ENCODE assay signal across 9 cellular contexts in the genomic region with DNA sequence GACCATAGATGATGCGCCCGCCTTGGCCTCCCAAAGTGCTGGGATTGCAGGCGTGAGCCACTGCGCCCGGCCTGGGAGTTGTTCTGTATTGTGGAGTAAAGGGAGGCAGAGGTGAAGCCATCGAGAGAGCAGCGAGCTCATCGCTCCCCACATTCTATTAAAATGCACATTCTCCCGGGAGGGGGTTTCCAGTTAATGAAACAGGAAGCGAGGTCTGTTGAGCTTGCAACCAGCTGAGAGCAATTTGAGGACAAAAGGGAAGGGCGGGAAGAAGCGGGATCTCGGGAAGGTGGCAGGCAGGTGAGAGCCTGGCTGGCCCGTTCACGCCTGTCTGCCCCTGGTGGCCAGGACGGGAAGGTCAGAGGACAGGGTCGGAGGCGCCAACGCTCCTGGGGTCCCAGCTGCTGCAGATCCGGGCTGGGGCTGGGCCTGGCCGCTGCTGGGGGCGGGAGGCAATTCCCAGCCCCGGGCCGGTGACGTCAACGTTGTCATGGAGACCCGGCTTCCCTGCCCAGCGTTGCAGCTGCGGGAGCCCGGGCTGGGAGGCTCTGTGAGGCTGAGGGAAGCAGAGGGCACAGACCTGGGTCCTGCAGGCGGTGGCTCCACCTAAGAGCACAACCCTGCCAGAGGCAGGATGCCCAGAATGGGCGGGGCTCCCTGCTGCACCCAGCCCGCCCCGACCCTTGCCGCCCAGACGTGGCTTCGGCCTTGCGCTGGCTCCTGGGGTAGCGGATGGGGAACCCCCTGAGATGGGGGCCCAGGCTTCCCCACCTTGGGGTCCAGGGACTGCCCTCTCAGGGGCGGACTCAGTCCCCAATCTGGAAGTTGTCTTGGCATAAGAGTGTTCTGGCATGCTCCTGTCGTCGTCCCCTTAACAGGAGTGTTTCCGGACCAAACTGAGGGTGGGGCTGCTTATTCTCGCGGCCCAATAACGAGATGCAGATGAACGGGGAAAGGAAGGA. TPM values are rescaled to one million over a fixed set of nuclear protein-coding genes. Genes with fewer than 3 reads are reported as not detected.
A peak's percentile ranks its signal among the peaks of the same experiment; 100 is the strongest.
DNase-seq lines count a peak whose midpoint lies in the region; ATAC-seq and TF ChIP-seq lines count a peak whose summit lies in the region.
"Had no signal": no experiment of that assay in that cellular context is flagged by ENCODE, and none has a peak within 500 bp of the region (broad histone marks: within the 10 kb centered on the region; RNA-seq: fewer than 3 reads in every experiment).

No MANE protein-coding gene starts in this region.

- ATAC-seq in HG03457 (IDR thresholded peaks at IDR 0.05; ENCODE audit: unreplicated experiment): peak; percentile 68
- peak; percentile 85 to 89 for ATAC-seq in activated T-cell treated with anti-CD3 and anti-CD28 coated beads, Interleukin-2, amount 50 U/mL, for 4 hours
- peak; percentile 90 for ATAC-seq in stimulated activated effector memory CD8-positive, alpha-beta T cell treated with anti-CD3 and anti-CD28 coated beads, Interleukin-12 subunit alpha, Interleukin-12 subunit beta, amount 100 ng/mL, for 72 hours

- H3K4me3 Mint-ChIP-seq in activated T-cell treated with anti-CD3 and anti-CD28 coated beads, Interleukin-2, amount 50 U/mL, for 4 hours: peak overlapping the region; percentile 76
- peak overlapping the region; percentile 84 for H3K4me3 Mint-ChIP-seq in stimulated activated effector memory CD8-positive, alpha-beta T cell treated with anti-CD3 and anti-CD28 coated beads, Interleukin-12 subunit alpha, Interleukin-12 subunit beta, amount 100 ng/mL, for 72 hours

- no peaks in the 10 kb centered on the region for H3K9me3 Mint-ChIP-seq in activated T-cell treated with anti-CD3 and anti-CD28 coated beads, Interleukin-2, amount 50 U/mL, for 4 hours
- H3K9me3 Mint-ChIP-seq in stimulated activated effector memory CD8-positive, alpha-beta T cell treated with anti-CD3 and anti-CD28 coated beads, Interleukin-12 subunit alpha, Interleukin-12 subunit beta, amount 100 ng/mL, for 72 hours: no peaks in the 10 kb centered on the region

- no peak overlapping the region for H3K9ac ChIP-seq in muscle layer of colon (ENCODE audit: low read length)

- H3K36me3 ChIP-seq in esophagus squamous epithelium (no peaks in the 10 kb centered on the region), muscle layer of colon (ENCODE audit: insufficient read depth, low read length) (no peaks in the 10 kb centered on the region)

- H3K27me3 Mint-ChIP-seq in activated T-cell treated with anti-CD3 and anti-CD28 coated beads, Interleukin-2, amount 50 U/mL, for 4 hours (ENCODE audit: low read depth): no peaks in the 10 kb centered on the region

- H3K27ac Mint-ChIP-seq in stimulated activated effector memory CD8-positive, alpha-beta T cell treated with anti-CD3 and anti-CD28 coated beads, Interleukin-12 subunit alpha, Interleukin-12 subunit beta, amount 100 ng/mL, for 72 hours: peak overlapping the region; percentile 89

- H3K27me3 ChIP-seq in esophagus squamous epithelium: no peaks in the 10 kb centered on the region
- H3K27me3 ChIP-seq in muscle layer of colon (ENCODE audit: control insufficient read depth in 1 of 2, insufficient read depth in 2 of 2, low read length in 2 of 2): no peaks in the 10 kb centered on the region

- H3K36me3 Mint-ChIP-seq in activated T-cell treated with anti-CD3 and anti-CD28 coated beads, Interleukin-2, amount 50 U/mL, for 4 hours (ENCODE audit: insufficient read depth): no peaks in the 10 kb centered on the region
- no peaks in the 10 kb centered on the region for H3K36me3 Mint-ChIP-seq in stimulated activated effector memory CD8-positive, alpha-beta T cell treated with anti-CD3 and anti-CD28 coated beads, Interleukin-12 subunit alpha, Interleukin-12 subunit beta, amount 100 ng/mL, for 72 hours

- H3K4me1 ChIP-seq in esophagus squamous epithelium (peaks cover 10 to 19% (median 13%) of the 10 kb centered on the region in 3 donors), muscle layer of colon (ENCODE audit: insufficient read depth, low read length) (peaks cover 6% of the 10 kb centered on the region)

- no peak for TF ChIP-seq POLR2A in esophagus squamous epithelium (IDR thresholded peaks at IDR 0.05)

- H3K4me1 Mint-ChIP-seq in activated T-cell treated with anti-CD3 and anti-CD28 coated beads, Interleukin-2, amount 50 U/mL, for 4 hours (ENCODE audit: low read depth): peaks cover 15% of the 10 kb centered on the region
- peaks cover 29% of the 10 kb centered on the region for H3K4me1 Mint-ChIP-seq in stimulated activated effector memory CD8-positive, alpha-beta T cell treated with anti-CD3 and anti-CD28 coated beads, Interleukin-12 subunit alpha, Interleukin-12 subunit beta, amount 100 ng/mL, for 72 hours

- H3K4me3 ChIP-seq in esophagus squamous epithelium: peak overlapping the region; percentile 28 to 58 (median 42)
- peak overlapping the region; percentile 52 to 65 for H3K4me3 ChIP-seq in muscle layer of colon (ENCODE audit: low read depth in 1 of 2, low read length in 2 of 2)

- H3K9me3 ChIP-seq in esophagus squamous epithelium (no peaks in the 10 kb centered on the region), muscle layer of colon (ENCODE audit: low read length) (no peaks in the 10 kb centered on the region)

- TF ChIP-seq CTCF in esophagus squamous epithelium (IDR thresholded peaks at IDR 0.05): peak; percentile 60 to 81 (median 68)

- peak; percentile 94 for DNase-seq in AG20443 (ENCODE audit: low spot score)
- peak; percentile 63 for DNase-seq in GM19238 (ENCODE audit: insufficient read length, low spot score)
- peak; percentile 89 for DNase-seq in NCI-H774 (lab: John Stamatoyannopoulos, UW)
- peak; percentile 51 for DNase-seq in activated T-cell treated with anti-CD3 and anti-CD28 coated beads, Interleukin-2, amount 50 U/mL, for 4 hours
- no peak for DNase-seq in esophagus squamous epithelium (lab: John Stamatoyannopoulos, UW)
- peak; percentile 43 to 81 for DNase-seq in stimulated activated effector memory CD8-positive, alpha-beta T cell treated with anti-CD3 and anti-CD28 coated beads, Interleukin-12 subunit alpha, Interleukin-12 subunit beta, amount 100 ng/mL, for 72 hours (ENCODE audit: low spot score in 2 of 2)

- H3K27ac ChIP-seq in esophagus squamous epithelium (peak overlapping the region; percentile 68 to 81 (median 80)), muscle layer of colon (ENCODE audit: low read depth, low read length) (peak overlapping the region; percentile 87)
- H3K27ac ChIP-seq: HL-60 had no signal

- 0% methylated on average over 16 to 23 of the region's 47 CpGs for WGBS in esophagus squamous epithelium, 2 donors

- intact Hi-C loops in esophagus squamous epithelium (cut with DNase I): loop anchor here (10.0 kb wide), 3 partner anchors 366 to 726 kb away; a partner anchor contains a TSS

RNA-seq across cellular contexts. Expression of a gene that starts 48.7 kb away (rescaled TPM):
- 1 to 10 TPM; 2.6 to 3.4 (median 2.7) TPM for total RNA-seq in activated T-cell treated with anti-CD3 and anti-CD28 coated beads, Interleukin-2, amount 50 U/mL, for 4 hours
- total RNA-seq in esophagus squamous epithelium: 10 to 100 TPM in 2 of 4 donors, 1 to 10 TPM in 2; 5.3 to 15.8 (median 9.5) TPM
